ENCODE assay signal across 22 cellular contexts in genomic region chr4:139035650-139036049, GRCh38. TPM values are rescaled to one million over a fixed set of nuclear protein-coding genes. Genes with fewer than 3 reads are reported as not detected.
DNase-seq lines count a peak whose midpoint lies in the region; ATAC-seq and TF ChIP-seq lines count a peak whose summit lies in the region.
"Had no signal": no experiment of that assay in that cellular context is flagged by ENCODE, and none has a peak within 500 bp of the region (broad histone marks: within the 10 kb centered on the region; RNA-seq: fewer than 3 reads in every experiment).

No MANE protein-coding gene starts in this region.

- peaks cover 85% of the 10 kb centered on the region for H4K20me1 ChIP-seq in GM23338 (replicated peaks; ENCODE audit: insufficient read depth)

- no peaks in the 10 kb centered on the region for H3K9me2 ChIP-seq in GM23338 (ENCODE audit: insufficient read depth)

- H3K27me3 ChIP-seq in GM23338 (ENCODE audit: insufficient read depth), result no peaks in the 10 kb centered on the region
- H3K27me3 ChIP-seq: left lung, Peyer's patch had no signal

- no peaks in the 10 kb centered on the region for H3K4me1 ChIP-seq in mucosa of descending colon (ENCODE audit: low read depth)
- H3K4me1 ChIP-seq in GM23338 (ENCODE audit: insufficient read depth), result peaks cover 34% of the 10 kb centered on the region
- H3K4me1 ChIP-seq: Peyer's patch had no signal

- POLR2A ChIA-PET in WTC11 (lab: Charles Lee), result no interaction called here

- H3K4me3 Mint-ChIP-seq in natural killer cell (peak overlapping the region; percentile 1), WTC11 (no peak overlapping the region), memory B cell (no peak overlapping the region), GM23338 (no peak overlapping the region)
- no peak overlapping the region for H3K4me3 Mint-ChIP-seq in natural killer cell treated with Interleukin-12 subunit alpha and Interleukin-12 subunit beta and Interleukin-15 and Interleukin-18, amount 100 ng/mL, for 72 hours
- no peak overlapping the region for H3K4me3 Mint-ChIP-seq in stimulated activated effector memory CD8-positive, alpha-beta T cell treated with anti-CD3 and anti-CD28 coated beads, Interleukin-12 subunit alpha, Interleukin-12 subunit beta, amount 100 ng/mL, for 72 hours
- H3K4me3 Mint-ChIP-seq: activated CD8-positive, alpha-beta T cell treated with anti-CD3 and anti-CD28 coated beads, Interleukin-2, amount 10 ng/mL, durations not matched to agents 7 days and 5 days; activated naive CD4-positive, alpha-beta T cell treated with anti-CD3 and anti-CD28 coated beads, Interleukin-2, amount 50 U/mL, for 24 hours; type B pancreatic cell had no signal

- H3K36me3 ChIP-seq in mucosa of descending colon (ENCODE audit: low read depth), result no peaks in the 10 kb centered on the region
- H3K36me3 ChIP-seq in GM23338 (ENCODE audit: insufficient read depth), result 0 out of 2 replicates have a peak, but pooled peaks cover 7% of the 10 kb centered on the region

- H3K4me3 ChIP-seq in mucosa of descending colon (no peak overlapping the region), GM23338 (no peak overlapping the region)
- H3K4me3 ChIP-seq: left lung, Peyer's patch had no signal

- H3K27me3 Mint-ChIP-seq in natural killer cell (ENCODE audit: low read depth in 2 of 2) (no peaks in the 10 kb centered on the region), WTC11 (ENCODE audit: low read depth) (no peaks in the 10 kb centered on the region), memory B cell (no peaks in the 10 kb centered on the region), GM23338 (ENCODE audit: insufficient read depth, low read depth, poor library complexity) (no peaks in the 10 kb centered on the region)
- no peaks in the 10 kb centered on the region for H3K27me3 Mint-ChIP-seq in natural killer cell treated with Interleukin-12 subunit alpha and Interleukin-12 subunit beta and Interleukin-15 and Interleukin-18, amount 100 ng/mL, for 72 hours
- H3K27me3 Mint-ChIP-seq: activated naive CD4-positive, alpha-beta T cell treated with anti-CD3 and anti-CD28 coated beads, Interleukin-2, amount 50 U/mL, for 24 hours; type B pancreatic cell had no signal

- H2AFZ ChIP-seq in GM23338, result no peak overlapping the region

- DNase-seq in natural killer cell (no peak), WTC11 (ENCODE audit: low spot score) (no peak), memory B cell (ENCODE audit: low spot score in 2 of 2) (no peak), mucosa of descending colon (no peak), GM23338 (ENCODE audit: low spot score) (no peak)
- DNase-seq in natural killer cell treated with Interleukin-12 subunit alpha and Interleukin-12 subunit beta and Interleukin-15 and Interleukin-18, amount 100 ng/mL, for 72 hours (ENCODE audit: low spot score), result no peak
- no peak for DNase-seq in stimulated activated effector memory CD8-positive, alpha-beta T cell treated with anti-CD3 and anti-CD28 coated beads, Interleukin-12 subunit alpha, Interleukin-12 subunit beta, amount 100 ng/mL, for 72 hours (ENCODE audit: low spot score in 2 of 2)
- DNase-seq: activated CD4-positive, CD25-positive, alpha-beta regulatory T cell treated with anti-CD3 and anti-CD28 coated beads, Interleukin-2, amount 50 U/mL, for 72 hours; activated CD8-positive, alpha-beta T cell treated with anti-CD3 and anti-CD28 coated beads, Interleukin-2, amount 10 ng/mL, durations not matched to agents 7 days and 5 days; cerebellar nuclear complex; DMS153; hippocampal formation; KG1; left lung; NCI-H1694 treated with DMSO at 0.1 percent for 48 hours; NCI-H2171; NCI-H524; Peyer's patch had no signal

- peaks cover 100% of the 10 kb centered on the region for H3K79me2 ChIP-seq in GM23338 (replicated peaks; ENCODE audit: insufficient read depth)

- H3K9me3 Mint-ChIP-seq in natural killer cell (no peaks in the 10 kb centered on the region), WTC11 (no peaks in the 10 kb centered on the region), memory B cell (no peaks in the 10 kb centered on the region), GM23338 (no peaks in the 10 kb centered on the region)
- H3K9me3 Mint-ChIP-seq in natural killer cell treated with Interleukin-12 subunit alpha and Interleukin-12 subunit beta and Interleukin-15 and Interleukin-18, amount 100 ng/mL, for 72 hours, result no peaks in the 10 kb centered on the region
- no peaks in the 10 kb centered on the region for H3K9me3 Mint-ChIP-seq in stimulated activated effector memory CD8-positive, alpha-beta T cell treated with anti-CD3 and anti-CD28 coated beads, Interleukin-12 subunit alpha, Interleukin-12 subunit beta, amount 100 ng/mL, for 72 hours
- H3K9me3 Mint-ChIP-seq: activated naive CD4-positive, alpha-beta T cell treated with anti-CD3 and anti-CD28 coated beads, Interleukin-2, amount 50 U/mL, for 24 hours; type B pancreatic cell had no signal

- H3K27ac Mint-ChIP-seq in natural killer cell, result peak overlapping the region; percentile 41 to 49
- H3K27ac Mint-ChIP-seq in natural killer cell treated with Interleukin-12 subunit alpha and Interleukin-12 subunit beta and Interleukin-15 and Interleukin-18, amount 100 ng/mL, for 72 hours, result no peak overlapping the region
- H3K27ac Mint-ChIP-seq in WTC11, result peak overlapping the region; percentile 80
- peak overlapping the region; percentile 6 for H3K27ac Mint-ChIP-seq in memory B cell
- peak overlapping the region; percentile 21 for H3K27ac Mint-ChIP-seq in stimulated activated effector memory CD8-positive, alpha-beta T cell treated with anti-CD3 and anti-CD28 coated beads, Interleukin-12 subunit alpha, Interleukin-12 subunit beta, amount 100 ng/mL, for 72 hours
- H3K27ac Mint-ChIP-seq in GM23338, result no peak overlapping the region
- H3K27ac Mint-ChIP-seq: activated CD8-positive, alpha-beta T cell treated with anti-CD3 and anti-CD28 coated beads, Interleukin-2, amount 10 ng/mL, durations not matched to agents 7 days and 5 days; activated naive CD4-positive, alpha-beta T cell treated with anti-CD3 and anti-CD28 coated beads, Interleukin-2, amount 50 U/mL, for 24 hours; type B pancreatic cell had no signal

- H3K36me3 Mint-ChIP-seq in natural killer cell (no peaks in the 10 kb centered on the region), WTC11 (peaks cover 16% of the 10 kb centered on the region), memory B cell (peaks cover 3% of the 10 kb centered on the region), GM23338 (ENCODE audit: low read depth) (peaks cover 28% of the 10 kb centered on the region)
- H3K36me3 Mint-ChIP-seq in natural killer cell treated with Interleukin-12 subunit alpha and Interleukin-12 subunit beta and Interleukin-15 and Interleukin-18, amount 100 ng/mL, for 72 hours, result no peaks in the 10 kb centered on the region
- peaks cover 39% of the 10 kb centered on the region for H3K36me3 Mint-ChIP-seq in stimulated activated effector memory CD8-positive, alpha-beta T cell treated with anti-CD3 and anti-CD28 coated beads, Interleukin-12 subunit alpha, Interleukin-12 subunit beta, amount 100 ng/mL, for 72 hours

- intact Hi-C loops in natural killer cell (cut with micrococcal nuclease), result no loop called here
- intact Hi-C loops in mucosa of descending colon (cut with DNase I, micrococcal nuclease), result no loop called here

- H3K9me3 ChIP-seq in mucosa of descending colon, result no peaks in the 10 kb centered on the region
- H3K9me3 ChIP-seq: left lung, Peyer's patch had no signal

- H3K4me2 ChIP-seq in GM23338, result no peak overlapping the region

- CTCF ChIA-PET in WTC11 (lab: Charles Lee), result interaction anchor here (0.9 kb wide), 1 partner anchor 265 kb away, joined by 3 read pairs; the partner anchor contains the start of gene NAA15

- 0 out of 2 replicates have a peak, but pooled peaks cover 3% of the 10 kb centered on the region for H3F3A ChIP-seq in GM23338 (replicated peaks; ENCODE audit: low read depth)

- H3K4me1 Mint-ChIP-seq in natural killer cell (peaks cover 20 to 24% of the 10 kb centered on the region in 2 donors), WTC11 (peaks cover 40% of the 10 kb centered on the region), memory B cell (peaks cover 29% of the 10 kb centered on the region), GM23338 (peaks cover 24% of the 10 kb centered on the region)
- peaks cover 19 to 20% of the 10 kb centered on the region in 2 donors for H3K4me1 Mint-ChIP-seq in natural killer cell treated with Interleukin-12 subunit alpha and Interleukin-12 subunit beta and Interleukin-15 and Interleukin-18, amount 100 ng/mL, for 72 hours (ENCODE audit: low read depth in 2 of 2)
- peaks cover 18% of the 10 kb centered on the region for H3K4me1 Mint-ChIP-seq in stimulated activated effector memory CD8-positive, alpha-beta T cell treated with anti-CD3 and anti-CD28 coated beads, Interleukin-12 subunit alpha, Interleukin-12 subunit beta, amount 100 ng/mL, for 72 hours

- H3K27ac ChIP-seq in GM23338 (ENCODE audit: low read depth), result no peak overlapping the region
- H3K27ac ChIP-seq: epithelial cell of prostate, left lung, Peyer's patch had no signal

- ATAC-seq in natural killer cell (no peak), WTC11 (no peak), memory B cell (ENCODE audit: low read depth) (no peak), mucosa of descending colon (no peak), GM23338 (no peak), GM21515 (IDR thresholded peaks at IDR 0.05; ENCODE audit: unreplicated experiment) (no peak)
- no peak for ATAC-seq in natural killer cell treated with Interleukin-12 subunit alpha and Interleukin-12 subunit beta and Interleukin-15 and Interleukin-18, amount 100 ng/mL, for 72 hours
- ATAC-seq in stimulated activated effector memory CD8-positive, alpha-beta T cell treated with anti-CD3 and anti-CD28 coated beads, Interleukin-12 subunit alpha, Interleukin-12 subunit beta, amount 100 ng/mL, for 72 hours, result no peak
- ATAC-seq: activated CD8-positive, alpha-beta T cell treated with anti-CD3 and anti-CD28 coated beads, Interleukin-2, amount 10 ng/mL, durations not matched to agents 7 days and 5 days; left lung had no signal

- TF ChIP-seq CTCF in natural killer cell (IDR thresholded peaks at IDR 0.05) (no peak), WTC11 (IDR thresholded peaks at IDR 0.05) (no peak), mucosa of descending colon (IDR thresholded peaks at IDR 0.05) (no peak), GM23338 (conservative IDR thresholded peaks at IDR 0.05; ENCODE audit: low read depth in 2 of 2) (no peak)

RNA-seq across cellular contexts. Expression of gene NOCT, which starts 20.1 kb away (rescaled TPM):
- total RNA-seq in natural killer cell, result 10 to 100 TPM; 17.6 to 28.5 (median 20.9) TPM
- total RNA-seq in natural killer cell treated with Interleukin-12 subunit alpha and Interleukin-12 subunit beta and Interleukin-15 and Interleukin-18, amount 100 ng/mL, for 72 hours, result 10 to 100 TPM in 1 of 2 donors, 1 to 10 TPM in 1; 9.9 to 19.7 TPM
- 37.9 to 43.4 TPM (median 39.2 TPM) in 3 replicates for total RNA-seq in WTC11 (2021)
- total RNA-seq in mucosa of descending colon, result 10 to 100 TPM in 2 of 3 donors, 1 to 10 TPM in 1; 7.9 to 11.6 (median 10.1) TPM
- total RNA-seq in GM23338 (2014; rRNA removed; shearing (Covaris generic)), result 58.3 and 76.6 TPM in 2 replicates
- polyA plus RNA-seq in GM23338 (2016; fragmentation: Nextera tagmentation; extraction: Ambion mirVana), result 16.0 and 18.9 TPM in 2 replicates

Comparison
In these comparisons a context has a peak if more than half of its experiments do, and no peak if none do; other contexts are left out.
1. H3K27ac Mint-ChIP-seq: peak in natural killer cell (2 of 2), WTC11 (single experiment), memory B cell (single experiment) and stimulated activated effector memory CD8-positive, alpha-beta T cell treated with anti-CD3 and anti-CD28 coated beads, Interleukin-12 subunit alpha, Interleukin-12 subunit beta, amount 100 ng/mL, for 72 hours (single experiment); none in natural killer cell treated with Interleukin-12 subunit alpha and Interleukin-12 subunit beta and Interleukin-15 and Interleukin-18, amount 100 ng/mL, for 72 hours (0 of 2) and GM23338 (single experiment).